Comparison of ENCODE assay signal across 1 cellular context in genomic region chr3:51669241-51670052, GRCh38.
TF ChIP-seq lines count a peak whose summit lies in the region.

No MANE protein-coding gene starts in this region.

TF ChIP-seq in HepG2, 621 proteins besides CTCF, POLR2A, EP300 and RAD21 (continued from another document and continues in another):
- no peak for TF ChIP-seq ATF6 (CRISPR knock-in tag; conservative IDR thresholded peaks at IDR 0.05)
- no peak for TF ChIP-seq CENPX (CRISPR knock-in tag; IDR thresholded peaks at IDR 0.05)
- no peak for TF ChIP-seq ZNF780A (CRISPR knock-in tag; IDR thresholded peaks at IDR 0.05)
- no peak; the same call in 1 of the 2 replicates for TF ChIP-seq ZBTB38 (CRISPR knock-in tag; IDR thresholded peaks at IDR 0.05)
- no peak for TF ChIP-seq ZNF891 (CRISPR knock-in tag; IDR thresholded peaks at IDR 0.05)
- no peak for TF ChIP-seq WIZ (CRISPR knock-in tag; IDR thresholded peaks at IDR 0.05)
- no peak for TF ChIP-seq PHF20 (CRISPR knock-in tag; IDR thresholded peaks at IDR 0.05)
- TF ChIP-seq ZBTB46 (CRISPR knock-in tag; IDR thresholded peaks at IDR 0.05; ENCODE audit: borderline replicate concordance): no peak
- TF ChIP-seq ZNF790 (CRISPR knock-in tag; IDR thresholded peaks at IDR 0.05; ENCODE audit: borderline replicate concordance): no peak
- TF ChIP-seq PLSCR1 (CRISPR knock-in tag; IDR thresholded peaks at IDR 0.05; ENCODE audit: borderline replicate concordance): no peak
- no peak for TF ChIP-seq ATF7 (IDR thresholded peaks at IDR 0.05)
- TF ChIP-seq ATF7 (CRISPR knock-in tag; IDR thresholded peaks at IDR 0.05): no peak
- TF ChIP-seq RARG (CRISPR knock-in tag; IDR thresholded peaks at IDR 0.05; ENCODE audit: low read depth): no peak
- TF ChIP-seq ZBTB21 (CRISPR knock-in tag; IDR thresholded peaks at IDR 0.05): no peak
- no peak for TF ChIP-seq ZEB1 (IDR thresholded peaks at IDR 0.05; ENCODE audit: insufficient replicate concordance, low read depth)
- peak in 1 of 2 experiments; percentile 18; a peak in 1 of 4 replicates for TF ChIP-seq KLF16 (CRISPR knock-in tag; IDR thresholded peaks at IDR 0.05)
- TF ChIP-seq ATF1 (CRISPR knock-in tag; IDR thresholded peaks at IDR 0.05): no peak
- no peak for TF ChIP-seq NFYC (CRISPR knock-in tag; IDR thresholded peaks at IDR 0.05)
- TF ChIP-seq CHD2 (IDR thresholded peaks at IDR 0.05; ENCODE audit: low read depth, low read length): no peak
- TF ChIP-seq ZGPAT (CRISPR knock-in tag; IDR thresholded peaks at IDR 0.05): no peak
- TF ChIP-seq ZNF563 (CRISPR knock-in tag; IDR thresholded peaks at IDR 0.05): no peak
- no peak for TF ChIP-seq NFE2 (CRISPR knock-in tag; IDR thresholded peaks at IDR 0.05)
- no peak for TF ChIP-seq XBP1 (CRISPR knock-in tag; IDR thresholded peaks at IDR 0.05)
- TF ChIP-seq ZNF441 (CRISPR knock-in tag; IDR thresholded peaks at IDR 0.05; ENCODE audit: borderline replicate concordance): no peak
- no peak for TF ChIP-seq EED (CRISPR knock-in tag; IDR thresholded peaks at IDR 0.05)
- TF ChIP-seq ZNF446 (CRISPR knock-in tag; IDR thresholded peaks at IDR 0.05): no peak
- no peak for TF ChIP-seq KDM6A (CRISPR knock-in tag; IDR thresholded peaks at IDR 0.05; ENCODE audit: low read depth)
- TF ChIP-seq ZBTB40 (IDR thresholded peaks at IDR 0.05): no peak
- no peak for TF ChIP-seq ZBTB40 (CRISPR knock-in tag; IDR thresholded peaks at IDR 0.05)
- no peak for TF ChIP-seq ZNF710 (CRISPR knock-in tag; IDR thresholded peaks at IDR 0.05; ENCODE audit: borderline replicate concordance)
- no peak for TF ChIP-seq BCLAF1 (IDR thresholded peaks at IDR 0.05)
- TF ChIP-seq FOXK2 (IDR thresholded peaks at IDR 0.05): no peak
- no peak for TF ChIP-seq NR2F2 (IDR thresholded peaks at IDR 0.05; ENCODE audit: borderline replicate concordance, low read depth)
- no peak for TF ChIP-seq MYPOP (CRISPR knock-in tag; IDR thresholded peaks at IDR 0.05)
- TF ChIP-seq ONECUT2 (CRISPR knock-in tag; IDR thresholded peaks at IDR 0.05): no peak
- TF ChIP-seq THAP11 (CRISPR knock-in tag; IDR thresholded peaks at IDR 0.05): peak; percentile 53; the same call in 1 of the 2 replicates
- no peak for TF ChIP-seq KDM4B (CRISPR knock-in tag; IDR thresholded peaks at IDR 0.05)
- TF ChIP-seq SOX13 (IDR thresholded peaks at IDR 0.05): no peak
- TF ChIP-seq SOX13 (CRISPR knock-in tag; conservative IDR thresholded peaks at IDR 0.05 in 1 of 2, IDR thresholded peaks at IDR 0.05 in 1 of 2): no peak
- no peak for TF ChIP-seq GATAD1 (CRISPR knock-in tag; IDR thresholded peaks at IDR 0.05)
- TF ChIP-seq KDM5B (CRISPR knock-in tag; IDR thresholded peaks at IDR 0.05; ENCODE audit: borderline replicate concordance): no peak; the same call in 1 of the 2 replicates
- no peak for TF ChIP-seq CBX2 (IDR thresholded peaks at IDR 0.05; ENCODE audit: low read depth, low read length)
- no peak for TF ChIP-seq CBX2 (CRISPR knock-in tag; IDR thresholded peaks at IDR 0.05; ENCODE audit: low read depth)
- peak; percentile 67 for TF ChIP-seq SMC3 (IDR thresholded peaks at IDR 0.05; ENCODE audit: low read length)
- TF ChIP-seq PHF21A (CRISPR knock-in tag; IDR thresholded peaks at IDR 0.05): no peak
- TF ChIP-seq MYNN (CRISPR knock-in tag; IDR thresholded peaks at IDR 0.05; ENCODE audit: low read depth): no peak
- TF ChIP-seq ZNF251 (CRISPR knock-in tag; IDR thresholded peaks at IDR 0.05): no peak
- no peak for TF ChIP-seq ZNF121 (CRISPR knock-in tag; IDR thresholded peaks at IDR 0.05)
- no peak for TF ChIP-seq SRF (IDR thresholded peaks at IDR 0.05; ENCODE audit: low read depth, low read length)
- TF ChIP-seq STAT5B (CRISPR knock-in tag; IDR thresholded peaks at IDR 0.05): no peak
